ENCODE assay signal across 8 cellular contexts in the genomic region with DNA sequence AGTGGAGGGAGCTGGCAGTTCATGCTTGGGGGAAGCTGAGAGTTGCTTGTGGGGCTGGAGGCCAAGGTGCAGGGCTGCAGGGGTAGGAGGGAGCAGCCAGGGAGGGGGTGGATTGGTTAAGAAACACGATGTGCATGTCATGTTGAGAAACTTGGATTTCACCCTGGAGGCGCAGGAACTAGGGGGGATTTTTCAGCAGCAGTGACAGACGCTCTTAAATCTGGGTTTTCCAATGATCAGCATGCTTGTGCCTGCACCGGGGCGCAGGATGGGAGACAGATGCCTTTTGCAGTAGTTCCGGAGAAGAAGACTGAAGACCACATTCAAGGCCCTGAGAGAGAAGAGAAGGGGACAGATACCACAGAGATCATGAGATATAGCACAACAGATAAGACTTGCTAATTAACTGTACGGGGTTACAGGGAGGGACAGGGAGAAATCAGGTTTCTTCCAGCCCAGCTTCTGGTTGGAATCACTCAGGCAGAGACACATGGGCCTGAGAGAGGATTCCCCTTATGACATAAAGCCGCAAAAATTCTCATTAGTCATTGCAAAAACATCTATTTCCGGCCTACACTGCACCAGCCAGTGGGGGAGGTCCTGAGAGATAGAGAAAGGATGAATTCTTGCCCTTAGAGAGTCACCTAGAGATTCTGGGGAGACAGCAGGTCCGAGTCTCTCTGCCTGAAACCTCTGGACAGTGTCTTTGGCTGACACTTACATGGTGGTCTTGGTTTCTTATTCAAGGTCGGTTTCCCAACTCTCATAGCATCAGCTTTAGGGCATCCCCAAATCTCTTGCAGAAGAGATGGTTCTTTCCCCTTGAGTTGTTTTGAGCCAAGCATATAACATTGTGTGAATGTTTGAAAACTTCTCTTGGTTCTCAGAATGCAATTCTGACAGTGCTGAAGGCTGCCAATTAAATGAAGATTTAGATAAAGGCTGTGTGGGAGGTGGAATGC. TPM values are rescaled to one million over a fixed set of nuclear protein-coding genes. Genes with fewer than 3 reads are reported as not detected.
DNase-seq lines count a peak whose midpoint lies in the region; FAIRE-seq and TF ChIP-seq lines count a peak whose summit lies in the region.

No MANE protein-coding gene starts in this region.

- H3K36me3 Mint-ChIP-seq in activated T-helper 2 cell treated with anti-CD3 and anti-CD28 coated beads, Interferon-gamma antibody, Interleukin-2, Interleukin-4, amounts not matched to agents 10 μg/mL and 5 μg/mL and 100 μg/mL, durations not matched to agents 14 hours and 24 hours and 36 hours (ENCODE audit: low read depth): no peaks in the 10 kb centered on the region

- no peaks in the 10 kb centered on the region for H3K9me3 Mint-ChIP-seq in activated T-helper 2 cell treated with anti-CD3 and anti-CD28 coated beads, Interferon-gamma antibody, Interleukin-2, Interleukin-4, amounts not matched to agents 10 μg/mL and 5 μg/mL and 100 μg/mL, durations not matched to agents 14 hours and 24 hours and 36 hours

- no peak for TF ChIP-seq CTCF in HFF-Myc (IDR thresholded peaks at IDR 0.05; ENCODE audit: low read depth, low read length, missing control alignments)

- peak overlapping the region; percentile 19 for H3K4me3 ChIP-seq in HFF-Myc (replicated peaks; ENCODE audit: low read depth, low read length)

- FAIRE-seq in GM12891 (lab: Jason Lieb, UNC): no peak

- TF ChIP-seq POLR2A in GM12891 (IDR thresholded peaks at IDR 0.05; ENCODE audit: low read depth, low read length): peak; percentile 55

- peaks cover 82% of the 10 kb centered on the region for H3K4me1 Mint-ChIP-seq in activated T-helper 2 cell treated with anti-CD3 and anti-CD28 coated beads, Interferon-gamma antibody, Interleukin-2, Interleukin-4, amounts not matched to agents 10 μg/mL and 5 μg/mL and 100 μg/mL, durations not matched to agents 14 hours and 24 hours and 36 hours (ENCODE audit: low read depth)

- peak overlapping the region; percentile 55 for H3K4me3 Mint-ChIP-seq in activated T-helper 2 cell treated with anti-CD3 and anti-CD28 coated beads, Interferon-gamma antibody, Interleukin-2, Interleukin-4, amounts not matched to agents 10 μg/mL and 5 μg/mL and 100 μg/mL, durations not matched to agents 14 hours and 24 hours and 36 hours (ENCODE audit: low read depth)

- peak overlapping the region; percentile 93 for H3K27ac Mint-ChIP-seq in activated T-helper 2 cell treated with anti-CD3 and anti-CD28 coated beads, Interferon-gamma antibody, Interleukin-2, Interleukin-4, amounts not matched to agents 10 μg/mL and 5 μg/mL and 100 μg/mL, durations not matched to agents 14 hours and 24 hours and 36 hours

- intact Hi-C loops in activated T-helper 2 cell treated with anti-CD3 and anti-CD28 coated beads, Interferon-gamma antibody, Interleukin-2, Interleukin-4, amounts not matched to agents 10 μg/mL and 5 μg/mL and 100 μg/mL, durations not matched to agents 14 hours and 24 hours and 36 hours (cut with micrococcal nuclease): loop anchor here (2.0 to 10.0 kb wide), 5 partner anchors 47 to 1659 kb away; a partner anchor contains a TSS

- peaks cover 4% of the 10 kb centered on the region for H3K27me3 Mint-ChIP-seq in activated T-helper 2 cell treated with anti-CD3 and anti-CD28 coated beads, Interferon-gamma antibody, Interleukin-2, Interleukin-4, amounts not matched to agents 10 μg/mL and 5 μg/mL and 100 μg/mL, durations not matched to agents 14 hours and 24 hours and 36 hours (ENCODE audit: low read depth)

- DNase-seq in GM12891 (ENCODE audit: insufficient read length, low spot score) (no peak), HFF-Myc (ENCODE audit: extremely low read depth, low read depth) (peak; percentile 97), M059J (ENCODE audit: low read depth) (peak; percentile 98), iPS-NIHi11 (ENCODE audit: low spot score) (peak; percentile 10), DMS 273 treated with DMSO at 0.1 percent for 48 hours (lab: John Stamatoyannopoulos, UW) (no peak), medulla oblongata (ENCODE audit: extremely low spot score) (no peak)
- peak; percentile 57 for DNase-seq in activated T-helper 2 cell treated with anti-CD3 and anti-CD28 coated beads, Interferon-gamma antibody, Interleukin-2, Interleukin-4, amounts not matched to agents 10 μg/mL and 5 μg/mL and 100 μg/mL, durations not matched to agents 14 hours and 24 hours and 36 hours (ENCODE audit: low spot score)
- peak; percentile 40 for DNase-seq in stimulated activated naive CD4-positive, alpha-beta T cell treated with Interleukin-2 at 50 U/mL for 16 hours (lab: John Stamatoyannopoulos, UW)

TF ChIP-seq in GM12891, 5 proteins besides CTCF, POLR2A, EP300 and RAD21:
- 0 out of 2 replicates have a peak, but pooled peaks have one; percentile 47 for TF ChIP-seq TAF1 (IDR thresholded peaks at IDR 0.05; ENCODE audit: low read depth, low read length)
- peak; percentile 42; the same call in 1 of the 2 replicates for TF ChIP-seq POLR2AphosphoS5 (IDR thresholded peaks at IDR 0.05; ENCODE audit: low read depth, low read length)
- no peak for TF ChIP-seq SPI1 (IDR thresholded peaks at IDR 0.05; ENCODE audit: low read depth, low read length)
- peak; percentile 77 for TF ChIP-seq POU2F2 (IDR thresholded peaks at IDR 0.05; ENCODE audit: low read depth, low read length)
- peak; percentile 4 for TF ChIP-seq PAX5 (IDR thresholded peaks at IDR 0.05; ENCODE audit: insufficient read depth, low read length, severe bottlenecking)
TF ChIP-seq in GM12891: peak in this region for 4.

RNA-seq across cellular contexts. Expression of a gene that starts 27.1 kb away (rescaled TPM):
- 0.03 TPM for polyA plus RNA-seq in GM12891 (2012; ENCODE audit: low read depth, missing spikeins)
- 51.0 and 61.5 TPM in 2 replicates for total RNA-seq in M059J (2014; rRNA removed; shearing (Covaris generic))
- not detected in 2 replicates for total RNA-seq in activated T-helper 2 cell treated with anti-CD3 and anti-CD28 coated beads, Interferon-gamma antibody, Interleukin-2, Interleukin-4, amounts not matched to agents 10 μg/mL and 5 μg/mL and 100 μg/mL, durations not matched to agents 14 hours and 24 hours and 36 hours

Comparison
In these comparisons a context has a peak if more than half of its experiments do, and no peak if none do; other contexts are left out.
1. DNase-seq: peak in HFF-Myc (single experiment), M059J (single experiment), activated T-helper 2 cell treated with anti-CD3 and anti-CD28 coated beads, Interferon-gamma antibody, Interleukin-2, Interleukin-4, amounts not matched to agents 10 μg/mL and 5 μg/mL and 100 μg/mL, durations not matched to agents 14 hours and 24 hours and 36 hours (single experiment), iPS-NIHi11 (single experiment) and stimulated activated naive CD4-positive, alpha-beta T cell treated with Interleukin-2 at 50 U/mL for 16 hours (single experiment); none in GM12891 (single experiment), DMS 273 treated with DMSO at 0.1 percent for 48 hours (single experiment) and medulla oblongata (single experiment).
2. RNA of a gene that starts 27.1 kb away (total RNA-seq): 51.0 to 61.5 TPM in M059J; not detected in activated T-helper 2 cell treated with anti-CD3 and anti-CD28 coated beads, Interferon-gamma antibody, Interleukin-2, Interleukin-4, amounts not matched to agents 10 μg/mL and 5 μg/mL and 100 μg/mL, durations not matched to agents 14 hours and 24 hours and 36 hours; every median in the first group is over 10 times any median in the second.